ENCODE assay signal across 20 cellular contexts in the genomic region with DNA sequence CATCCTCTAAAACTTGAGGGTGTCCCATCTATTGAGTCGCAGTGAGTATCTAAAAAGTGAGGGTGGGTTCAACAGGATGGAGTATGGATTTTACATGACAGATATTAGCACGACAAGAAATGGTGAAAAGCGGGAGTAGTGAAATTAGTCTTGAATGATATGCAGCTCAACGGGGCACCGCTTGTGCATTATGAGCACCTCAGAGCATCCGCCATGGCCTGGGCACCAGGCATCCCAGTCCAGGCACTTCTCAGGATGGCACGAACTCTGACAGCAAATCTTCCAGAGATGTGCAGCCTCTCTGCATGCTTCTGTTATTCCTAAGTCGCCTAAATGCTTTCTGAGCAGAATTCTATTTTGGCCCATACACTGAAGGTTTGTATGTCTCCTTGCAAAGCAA. TPM values are rescaled to one million over a fixed set of nuclear protein-coding genes. Genes with fewer than 3 reads are reported as not detected.
DNase-seq lines count a peak whose midpoint lies in the region; ATAC-seq and TF ChIP-seq lines count a peak whose summit lies in the region.
"Had no signal": no experiment of that assay in that cellular context is flagged by ENCODE, and none has a peak within 500 bp of the region (broad histone marks: within the 10 kb centered on the region; RNA-seq: fewer than 3 reads in every experiment).

No MANE protein-coding gene starts in this region.

- H3K4me3 Mint-ChIP-seq in T-helper 17 cell, result no peak overlapping the region
- H3K4me3 Mint-ChIP-seq: B cell; CD4-positive, CD25-positive, alpha-beta regulatory T cell; CD8-positive, alpha-beta T cell; HFFc6 had no signal

- H3K27me3 ChIP-seq in sigmoid colon (no peaks in the 10 kb centered on the region), lower lobe of right lung (ENCODE audit: low read depth) (no peaks in the 10 kb centered on the region)
- H3K27me3 ChIP-seq: BLaER1 had no signal

- ATAC-seq in T-helper 17 cell (no peak), lower lobe of right lung (no peak), HG03521 (IDR thresholded peaks at IDR 0.05; ENCODE audit: unreplicated experiment) (no peak), HG03571 (IDR thresholded peaks at IDR 0.05; ENCODE audit: unreplicated experiment) (no peak)
- ATAC-seq: CD8-positive, alpha-beta T cell; GM12878 had no signal

- H3K4me3 ChIP-seq in sigmoid colon (no peak overlapping the region), lower lobe of right lung (no peak overlapping the region), foreskin fibroblast (ENCODE audit: low read depth in 1 of 2, low read length in 2 of 2) (no peak overlapping the region)
- H3K4me3 ChIP-seq: BLaER1, GM12878, HAP-1 had no signal

- no peak for TF ChIP-seq CTCF in sigmoid colon (IDR thresholded peaks at IDR 0.05)
- TF ChIP-seq CTCF in lower lobe of right lung (IDR thresholded peaks at IDR 0.05), result no peak
- no peak for TF ChIP-seq CTCF in foreskin fibroblast (IDR thresholded peaks at IDR 0.05; ENCODE audit: low read depth, low read length)

- H3K36me3 ChIP-seq in sigmoid colon (peaks cover 19 to 40% (median 24%) of the 10 kb centered on the region in 4 donors), lower lobe of right lung (peaks cover 56% of the 10 kb centered on the region)

- H3K4me1 ChIP-seq in sigmoid colon (peaks cover 0 to 61% (median 18%) of the 10 kb centered on the region in 4 donors), lower lobe of right lung (no peaks in the 10 kb centered on the region)
- H3K4me1 ChIP-seq: BLaER1, Caco-2, HAP-1 had no signal

- WGBS in sigmoid colon, 2 donors, result 93 to 94% methylated on average over 8 of the region's 8 CpGs

- H3K27me3 Mint-ChIP-seq in T-helper 17 cell, result no peaks in the 10 kb centered on the region
- H3K27me3 Mint-ChIP-seq: B cell; CD4-positive, CD25-positive, alpha-beta regulatory T cell had no signal

- H3K9me3 ChIP-seq in T-helper 17 cell (ENCODE audit: control insufficient read depth, low read length, poor library complexity, severe bottlenecking) (no peaks in the 10 kb centered on the region), sigmoid colon (no peaks in the 10 kb centered on the region), lower lobe of right lung (no peaks in the 10 kb centered on the region)
- H3K9me3 ChIP-seq: BLaER1, Caco-2, HAP-1 had no signal

- no peak for TF ChIP-seq POLR2A in sigmoid colon (IDR thresholded peaks at IDR 0.05)

- DNase-seq in T-helper 17 cell (no peak), islet precursor cell (peak; percentile 35), sigmoid colon (peak; percentile 52), lower lobe of right lung (no peak), foreskin fibroblast (no peak)
- DNase-seq: Caco-2; CD4-positive, CD25-positive, alpha-beta regulatory T cell; DMS79; EL; GDM1; GOT3; HFFc6 had no signal

- H3K4me1 Mint-ChIP-seq in T-helper 17 cell, result peaks cover 10% of the 10 kb centered on the region
- H3K4me1 Mint-ChIP-seq: B cell; CD4-positive, CD25-positive, alpha-beta regulatory T cell had no signal

- no peak for TF ChIP-seq EP300 in sigmoid colon (IDR thresholded peaks at IDR 0.05)

- H3K27ac ChIP-seq in sigmoid colon (peak overlapping the region in 2 of 4 donors; percentile 63 to 77), lower lobe of right lung (no peak overlapping the region)
- H3K27ac ChIP-seq: BLaER1, C4-2B had no signal

- intact Hi-C loops in sigmoid colon (cut with DNase I), result no loop called here
- intact Hi-C loops in lower lobe of right lung (cut with DNase I), result no loop called here

- H3K27ac Mint-ChIP-seq in T-helper 17 cell, result peak overlapping the region; percentile 14
- H3K27ac Mint-ChIP-seq: B cell; CD4-positive, CD25-positive, alpha-beta regulatory T cell; CD8-positive, alpha-beta T cell; HFFc6 had no signal

- H3K36me3 Mint-ChIP-seq in T-helper 17 cell (ENCODE audit: low read depth), result peaks cover 4% of the 10 kb centered on the region

RNA-seq across cellular contexts. Expression of gene ZNF516, which starts 57.1 kb away (rescaled TPM):
- total RNA-seq in T-helper 17 cell (10 to 100 TPM; 16.5 to 29.6 TPM), sigmoid colon (10 to 100 TPM; 24.3 to 29.9 (median 26.9) TPM), lower lobe of right lung (28.8 TPM)
- polyA plus RNA-seq in sigmoid colon, result 1 to 10 TPM; 2.1 to 6.1 (median 2.4) TPM

Comparison
In these comparisons a context has a peak if more than half of its experiments do, and no peak if none do; other contexts are left out.
1. DNase-seq: peak in islet precursor cell (single experiment) and sigmoid colon (single experiment); none in T-helper 17 cell (0 of 3), lower lobe of right lung (single experiment) and foreskin fibroblast (0 of 2).